In the genomic region with DNA sequence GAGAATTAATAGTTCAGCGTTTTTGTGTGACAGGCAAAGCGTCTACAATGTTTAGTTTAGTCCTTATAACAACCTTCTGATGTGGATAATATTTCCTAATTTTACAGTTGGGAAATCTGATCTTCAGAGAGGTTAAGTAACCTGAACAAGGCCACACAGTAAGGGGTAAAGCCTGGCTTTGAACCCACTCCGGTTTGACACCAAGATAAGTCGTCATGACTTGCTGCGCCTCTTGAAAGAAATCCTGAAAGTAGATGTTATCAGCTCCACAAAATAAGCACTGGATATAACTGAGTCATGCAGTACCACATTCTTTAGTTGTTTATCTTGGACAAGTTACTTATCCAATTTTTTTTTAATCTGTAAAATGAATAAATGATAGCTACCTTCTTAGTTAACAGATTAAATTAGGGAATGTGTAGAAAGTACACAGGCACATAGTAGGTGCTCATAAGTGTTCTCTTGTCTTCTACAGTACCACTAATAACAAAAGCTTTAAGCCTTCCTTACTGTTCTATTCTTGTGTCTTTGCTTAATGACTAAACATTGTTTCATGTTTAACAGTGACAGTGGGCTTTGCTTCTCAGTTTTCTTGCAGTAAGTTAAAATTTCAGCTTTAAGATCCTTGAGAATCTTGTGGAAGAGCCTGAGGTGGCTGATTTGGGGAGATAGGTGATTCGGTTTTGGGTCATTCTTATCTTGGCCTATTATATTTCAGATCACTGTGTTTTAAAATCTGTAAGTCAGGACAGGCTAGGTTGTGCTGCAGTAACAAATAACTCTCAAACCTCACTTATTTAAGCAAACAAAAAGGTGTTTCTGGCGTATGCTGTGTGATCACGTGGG, we compare ENCODE assay signal across 8 cellular contexts. TPM values are rescaled to one million over a fixed set of nuclear protein-coding genes. Genes with fewer than 3 reads are reported as not detected.
DNase-seq lines count a peak whose midpoint lies in the region; ATAC-seq and TF ChIP-seq lines count a peak whose summit lies in the region.

No MANE protein-coding gene starts in this region.

- H4K20me1 ChIP-seq in neural cell (ENCODE audit: insufficient read depth) = no peaks in the 10 kb centered on the region

- no peaks in the 10 kb centered on the region for H3K9me3 ChIP-seq in neural cell (ENCODE audit: low read length)

- no peaks in the 10 kb centered on the region for H3F3A ChIP-seq in neural cell (ENCODE audit: insufficient read depth, low read length, poor library complexity, severe bottlenecking)

- H3K4me3 ChIP-seq in neural cell (ENCODE audit: low read length) = peak overlapping the region; percentile 87

- no peak for ATAC-seq in HG03025 (IDR thresholded peaks at IDR 0.05; ENCODE audit: low FRiP score, unreplicated experiment)
- no peak for ATAC-seq in HG03439 (IDR thresholded peaks at IDR 0.05; ENCODE audit: unreplicated experiment)

- no peak for TF ChIP-seq RAD21 in neural cell (conservative IDR thresholded peaks at IDR 0.05)

- no peak overlapping the region for H2AFZ ChIP-seq in neural cell (ENCODE audit: low read depth, low read length)

- H3K36me3 ChIP-seq in neural cell (ENCODE audit: insufficient read depth, low read length) = no peaks in the 10 kb centered on the region

- TF ChIP-seq CTCF in neural cell (IDR thresholded peaks at IDR 0.05; ENCODE audit: poor library complexity, severe bottlenecking) = no peak

- DNase-seq in EH (ENCODE audit: low read depth) (peak; percentile 89), NCI-H226 (peak; percentile 74), dermis blood vessel endothelial cell (peak; percentile 87), CD1c-positive myeloid dendritic cell (ENCODE audit: extremely low spot score) (no peak), COLO829 (ENCODE audit: low spot score) (no peak)

- H3K9me2 ChIP-seq in neural cell (ENCODE audit: insufficient read depth, low read length) = no peaks in the 10 kb centered on the region

- H3K27ac ChIP-seq in neural cell (ENCODE audit: low read length) = no peak overlapping the region

- TF ChIP-seq EP300 in neural cell (conservative IDR thresholded peaks at IDR 0.05; ENCODE audit: poor library complexity, severe bottlenecking) = no peak

- peaks cover 17% of the 10 kb centered on the region for H3K79me2 ChIP-seq in neural cell (replicated peaks; ENCODE audit: insufficient read depth, low read length)

- no peaks in the 10 kb centered on the region for H3K27me3 ChIP-seq in neural cell (ENCODE audit: insufficient read depth, low read depth, low read length)

- H3K9ac ChIP-seq in neural cell (ENCODE audit: low read length) = peak overlapping the region; percentile 85

- H3K4me2 ChIP-seq in neural cell (ENCODE audit: low read length) = peak overlapping the region; percentile 65

TF ChIP-seq in neural cell, 6 proteins besides CTCF, POLR2A, EP300 and RAD21:
- TF ChIP-seq POLR2AphosphoS5 (IDR thresholded peaks at IDR 0.05) (no peak), EZH2 (IDR thresholded peaks at IDR 0.05; ENCODE audit: borderline replicate concordance, insufficient read depth, low read length, poor library complexity, severe bottlenecking) (no peak), TAF1 (IDR thresholded peaks at IDR 0.05; ENCODE audit: low read depth) (no peak), MXI1 (conservative IDR thresholded peaks at IDR 0.05; ENCODE audit: poor library complexity, severe bottlenecking) (no peak), SMC3 (conservative IDR thresholded peaks at IDR 0.05; ENCODE audit: poor library complexity) (no peak)
- TF ChIP-seq, protein P1, sequence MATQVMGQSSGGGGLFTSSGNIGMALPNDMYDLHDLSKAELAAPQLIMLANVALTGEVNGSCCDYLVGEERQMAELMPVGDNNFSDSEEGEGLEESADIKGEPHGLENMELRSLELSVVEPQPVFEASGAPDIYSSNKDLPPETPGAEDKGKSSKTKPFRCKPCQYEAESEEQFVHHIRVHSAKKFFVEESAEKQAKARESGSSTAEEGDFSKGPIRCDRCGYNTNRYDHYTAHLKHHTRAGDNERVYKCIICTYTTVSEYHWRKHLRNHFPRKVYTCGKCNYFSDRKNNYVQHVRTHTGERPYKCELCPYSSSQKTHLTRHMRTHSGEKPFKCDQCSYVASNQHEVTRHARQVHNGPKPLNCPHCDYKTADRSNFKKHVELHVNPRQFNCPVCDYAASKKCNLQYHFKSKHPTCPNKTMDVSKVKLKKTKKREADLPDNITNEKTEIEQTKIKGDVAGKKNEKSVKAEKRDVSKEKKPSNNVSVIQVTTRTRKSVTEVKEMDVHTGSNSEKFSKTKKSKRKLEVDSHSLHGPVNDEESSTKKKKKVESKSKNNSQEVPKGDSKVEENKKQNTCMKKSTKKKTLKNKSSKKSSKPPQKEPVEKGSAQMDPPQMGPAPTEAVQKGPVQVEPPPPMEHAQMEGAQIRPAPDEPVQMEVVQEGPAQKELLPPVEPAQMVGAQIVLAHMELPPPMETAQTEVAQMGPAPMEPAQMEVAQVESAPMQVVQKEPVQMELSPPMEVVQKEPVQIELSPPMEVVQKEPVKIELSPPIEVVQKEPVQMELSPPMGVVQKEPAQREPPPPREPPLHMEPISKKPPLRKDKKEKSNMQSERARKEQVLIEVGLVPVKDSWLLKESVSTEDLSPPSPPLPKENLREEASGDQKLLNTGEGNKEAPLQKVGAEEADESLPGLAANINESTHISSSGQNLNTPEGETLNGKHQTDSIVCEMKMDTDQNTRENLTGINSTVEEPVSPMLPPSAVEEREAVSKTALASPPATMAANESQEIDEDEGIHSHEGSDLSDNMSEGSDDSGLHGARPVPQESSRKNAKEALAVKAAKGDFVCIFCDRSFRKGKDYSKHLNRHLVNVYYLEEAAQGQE (IDR thresholded peaks at IDR 0.05; ENCODE audit: borderline replicate concordance) = no peak

RNA-seq across cellular contexts. Expression of a gene that starts 2.1 kb away (rescaled TPM):
- total RNA-seq in dermis blood vessel endothelial cell = 19.1 and 19.6 TPM in 2 replicates
- polyA plus RNA-seq in neural cell = 3.6 and 8.0 TPM in 2 replicates
- 26.3 and 39.6 TPM in 2 replicates for polyA minus RNA-seq in neural cell

Comparison
In these comparisons a context has a peak if more than half of its experiments do, and no peak if none do; other contexts are left out.
1. DNase-seq: peak in EH (single experiment), NCI-H226 (single experiment) and dermis blood vessel endothelial cell (single experiment); none in CD1c-positive myeloid dendritic cell (single experiment) and COLO829 (single experiment).